In genomic region chr20:36571564-36572504, GRCh38 we compare ENCODE assay signal across 9 cellular contexts. TPM values are rescaled to one million over a fixed set of nuclear protein-coding genes. Genes with fewer than 3 reads are reported as not detected.
DNase-seq lines count a peak whose midpoint lies in the region; ATAC-seq, FAIRE-seq and TF ChIP-seq lines count a peak whose summit lies in the region.
"Had no signal": no experiment of that assay in that cellular context is flagged by ENCODE, and none has a peak within 500 bp of the region (broad histone marks: within the 10 kb centered on the region; RNA-seq: fewer than 3 reads in every experiment).

No MANE protein-coding gene starts in this region.

- peaks cover 21% of the 10 kb centered on the region for H4K20me1 ChIP-seq in astrocyte (ENCODE audit: insufficient read depth, low read length)

- H3K36me3 ChIP-seq in left ventricle myocardium inferior = no peaks in the 10 kb centered on the region
- no peaks in the 10 kb centered on the region for H3K36me3 ChIP-seq in astrocyte (ENCODE audit: insufficient read depth, low read length)
- no peaks in the 10 kb centered on the region for H3K36me3 ChIP-seq in mucosa of rectum (ENCODE audit: control insufficient read depth in 2 of 2, insufficient read depth in 2 of 2, low read length in 2 of 2)
- no peaks in the 10 kb centered on the region for H3K36me3 ChIP-seq in aorta (ENCODE audit: control insufficient read depth in 1 of 2, insufficient read depth in 2 of 2, low read length in 1 of 2)

- no peak overlapping the region for H2AFZ ChIP-seq in astrocyte (ENCODE audit: low read depth, low read length)

- H3K27me3 Mint-ChIP-seq in astrocyte (ENCODE audit: low read depth, unreplicated experiment) = no peaks in the 10 kb centered on the region

- H3K4me3 ChIP-seq in left ventricle myocardium inferior (no peak overlapping the region), astrocyte (ENCODE audit: insufficient read depth, low read depth, low read length) (no peak overlapping the region), mucosa of rectum (ENCODE audit: low read length in 2 of 2) (no peak overlapping the region), aorta (ENCODE audit: low read length in 2 of 2) (no peak overlapping the region)

- FAIRE-seq in astrocyte (lab: Jason Lieb, UNC) (no peak), RCC 7860 (lab: Jason Lieb, UNC) (no peak)

- peak overlapping the region; percentile 94 for H3K4me2 ChIP-seq in astrocyte (ENCODE audit: low read length)

- H3K27me3 ChIP-seq in left ventricle myocardium inferior (ENCODE audit: low read depth) = no peaks in the 10 kb centered on the region
- H3K27me3 ChIP-seq in astrocyte (ENCODE audit: insufficient read depth, low read length) = no peaks in the 10 kb centered on the region
- H3K27me3 ChIP-seq in mucosa of rectum (ENCODE audit: control insufficient read depth in 2 of 2, insufficient read depth in 2 of 2, low read length in 2 of 2) = no peaks in the 10 kb centered on the region
- no peaks in the 10 kb centered on the region for H3K27me3 ChIP-seq in aorta (ENCODE audit: control insufficient read depth in 1 of 2, insufficient read depth in 2 of 2, low read length in 1 of 2)

- no peak for ATAC-seq in Right ventricle myocardium inferior
- no peak for ATAC-seq in aorta (ENCODE audit: low FRiP score)

- H3K36me3 Mint-ChIP-seq in astrocyte (ENCODE audit: low read depth, unreplicated experiment) = peaks cover 2% of the 10 kb centered on the region

- TF ChIP-seq CTCF in left ventricle myocardium inferior (IDR thresholded peaks at IDR 0.05; ENCODE audit: borderline replicate concordance) = no peak
- no peak for TF ChIP-seq CTCF in astrocyte (IDR thresholded peaks at IDR 0.05; ENCODE audit: insufficient read depth, low read depth, low read length)

- no peaks in the 10 kb centered on the region for H3K9me3 Mint-ChIP-seq in astrocyte (ENCODE audit: unreplicated experiment)

- DNase-seq in left ventricle myocardium inferior (no peak), Right ventricle myocardium inferior (ENCODE audit: missing footprints) (no peak), astrocyte (ENCODE audit: low read depth) (no peak), aorta (no peak), NCI-H1048 (lab: John Stamatoyannopoulos, UW) (no peak), RCC 7860 (ENCODE audit: low spot score) (no peak), amygdala (lab: John Stamatoyannopoulos, UW) (no peak)

- peak overlapping the region; percentile 82 for H3K4me3 Mint-ChIP-seq in astrocyte (ENCODE audit: unreplicated experiment)

- H3K9ac ChIP-seq in astrocyte (ENCODE audit: low read length) (no peak overlapping the region), mucosa of rectum (ENCODE audit: low read depth in 1 of 2, low read length in 2 of 2) (peak overlapping the region in 1 of 2 donors; percentile 24)

- H3K79me2 ChIP-seq in astrocyte (ENCODE audit: insufficient read depth, low read length) = peaks cover 22% of the 10 kb centered on the region

- H3K9me3 ChIP-seq in left ventricle myocardium inferior (replicated peaks) = no peaks in the 10 kb centered on the region
- H3K9me3 ChIP-seq in astrocyte (ENCODE audit: insufficient read depth, low read depth, low read length) = no peaks in the 10 kb centered on the region
- H3K9me3 ChIP-seq in mucosa of rectum (ENCODE audit: control insufficient read depth in 2 of 2, low read length in 2 of 2) = no peaks in the 10 kb centered on the region
- no peaks in the 10 kb centered on the region for H3K9me3 ChIP-seq in aorta (ENCODE audit: control insufficient read depth, low read length)

- peaks cover 37% of the 10 kb centered on the region for H3K4me1 Mint-ChIP-seq in astrocyte (ENCODE audit: low read depth, unreplicated experiment)

- peak overlapping the region; percentile 91 for H3K27ac ChIP-seq in left ventricle myocardium inferior (replicated peaks)
- no peak overlapping the region for H3K27ac ChIP-seq in astrocyte (ENCODE audit: low read depth, low read length)
- H3K27ac ChIP-seq in mucosa of rectum (ENCODE audit: low read depth in 2 of 2, low read length in 2 of 2) = peak overlapping the region; percentile 74 to 83
- peak overlapping the region; percentile 12 to 46 for H3K27ac ChIP-seq in aorta (ENCODE audit: low read depth in 1 of 2, low read length in 2 of 2)
- H3K27ac ChIP-seq: HL-60 had no signal

- 75 to 77% methylated on average over 17 of the region's 17 CpGs for WGBS in aorta, 2 donors

- H3K27ac Mint-ChIP-seq in astrocyte (ENCODE audit: unreplicated experiment) = peak overlapping the region; percentile 96

- H3K4me1 ChIP-seq in left ventricle myocardium inferior (peaks cover 45% of the 10 kb centered on the region), astrocyte (ENCODE audit: insufficient read depth, low read length) (peaks cover 28% of the 10 kb centered on the region), mucosa of rectum (ENCODE audit: control insufficient read depth in 2 of 2, insufficient read depth in 2 of 2, low read length in 2 of 2) (peaks cover 7 to 13% of the 10 kb centered on the region in 2 donors), aorta (ENCODE audit: control insufficient read depth in 1 of 2, insufficient read depth in 2 of 2, low read length in 2 of 2) (no peaks in the 10 kb centered on the region)

- intact Hi-C loops in left ventricle myocardium inferior (cut with micrococcal nuclease) = no loop called here
- intact Hi-C loops in Right ventricle myocardium inferior (cut with DNase I) = loop anchor here (5.0 kb wide), 1 partner anchor 35 kb away; the partner anchor contains the start of gene RAB5IF
- intact Hi-C loops in aorta (cut with DNase I) = loop anchor here in 1 of 2 donors (5.0 kb wide), 1 partner anchor 35 kb away; the partner anchor contains the start of gene RAB5IF

RNA-seq across cellular contexts. Expression of gene TGIF2, which starts 1.6 kb away (rescaled TPM):
- total RNA-seq in left ventricle myocardium inferior (5.8 TPM), Right ventricle myocardium inferior (4.5 TPM), astrocyte (24.4 and 27.8 TPM in 2 replicates), aorta (10 to 100 TPM; 11.8 to 12.8 TPM)
- polyA plus RNA-seq in aorta = 1 to 10 TPM; 3.6 to 5.3 TPM

RNA-seq across cellular contexts. Expression of gene MYL9, which starts 30.5 kb away (rescaled TPM):
- total RNA-seq in left ventricle myocardium inferior (1,345 TPM), Right ventricle myocardium inferior (1,923 TPM), astrocyte (1,166 and 1,247 TPM in 2 replicates), aorta (1,000 to 10,000 TPM; 2,086 to 3,222 TPM)
- 1,000 to 10,000 TPM; 1,693 to 2,621 TPM for polyA plus RNA-seq in aorta

RNA-seq across cellular contexts. Expression of gene RAB5IF, which starts 33.7 kb away (rescaled TPM):
- total RNA-seq in left ventricle myocardium inferior (56.5 TPM), Right ventricle myocardium inferior (65.4 TPM), astrocyte (105 and 117 TPM in 2 replicates), aorta (10 to 100 TPM; 39.8 to 48.1 TPM)
- polyA plus RNA-seq in aorta = 10 to 100 TPM; 52.1 to 71.0 TPM
